6 cellular contexts compared by ENCODE assay signal in genomic region chr4:48440909-48441308, GRCh38. TPM values are rescaled to one million over a fixed set of nuclear protein-coding genes. Genes with fewer than 3 reads are reported as not detected.
"Had no signal": no experiment of that assay in that cellular context is flagged by ENCODE, and none has a peak within 500 bp of the region (broad histone marks: within the 10 kb centered on the region; RNA-seq: fewer than 3 reads in every experiment).

No MANE protein-coding gene starts in this region.

RNA-seq across cellular contexts. Expression of gene SLC10A4, which starts 42.2 kb away (rescaled TPM):
- polyA plus RNA-seq: cardiac muscle cell had no signal

RNA-seq across cellular contexts. Expression of gene ZAR1, which starts 49.1 kb away (rescaled TPM):
- polyA plus RNA-seq: cardiac muscle cell, endothelial cell of umbilical vein, esophagus, fibroblast of lung, heart right ventricle, hepatocyte had no signal
